Comparison of ENCODE assay signal across 29 cellular contexts in genomic region chr3:184738519-184738890, GRCh38. TPM values are rescaled to one million over a fixed set of nuclear protein-coding genes. Genes with fewer than 3 reads are reported as not detected.
DNase-seq lines count a peak whose midpoint lies in the region; ATAC-seq and TF ChIP-seq lines count a peak whose summit lies in the region.
"Had no signal": no experiment of that assay in that cellular context is flagged by ENCODE, and none has a peak within 500 bp of the region (broad histone marks: within the 10 kb centered on the region; RNA-seq: fewer than 3 reads in every experiment).

No MANE protein-coding gene starts in this region.

- no peak overlapping the region for H2AK5ac ChIP-seq in mesenchymal stem cell (ENCODE audit: low read length, severe bottlenecking)

- peak overlapping the region; percentile 82 for H3K27ac Mint-ChIP-seq in type B pancreatic cell
- H3K27ac Mint-ChIP-seq: activated CD4-positive, alpha-beta memory T cell treated with anti-CD3 and anti-CD28 coated beads for 36 hours; activated naive CD8-positive, alpha-beta T cell; activated T-helper 2 cell treated with anti-CD3 and anti-CD28 coated beads, Interferon-gamma antibody, Interleukin-2, Interleukin-4, amounts not matched to agents 10 μg/mL and 5 μg/mL and 100 μg/mL, durations not matched to agents 14 hours and 24 hours and 36 hours; nephron progenitor cell; stimulated activated memory B cell treated with anti-CD40 and anti-IgM and Interleukin-4, amounts not matched to agents 10 μg/mL and 1 μg/mL and 100 μg/mL, for 72 hours; T-cell had no signal

- ATAC-seq in HG03457 (IDR thresholded peaks at IDR 0.05; ENCODE audit: unreplicated experiment): no peak
- no peak for ATAC-seq in GM21786 (IDR thresholded peaks at IDR 0.05; ENCODE audit: unreplicated experiment)
- no peak for ATAC-seq in upper lobe of right lung
- ATAC-seq: Panc1; stimulated activated memory B cell treated with anti-CD40 and anti-IgM and Interleukin-4, amounts not matched to agents 10 μg/mL and 1 μg/mL and 100 μg/mL, for 72 hours; T-cell had no signal

- H3K27me3 Mint-ChIP-seq in type B pancreatic cell: no peaks in the 10 kb centered on the region

- no peaks in the 10 kb centered on the region for H3K9me2 ChIP-seq in OCI-LY7 (ENCODE audit: insufficient read depth, low read length)

- WGBS in mammary epithelial cell (ENCODE audit: low coverage, missing lambda C conversion rate): 26% methylated on average over 8 of the region's 8 CpGs
- 75% methylated on average over 8 of the region's 8 CpGs for WGBS in mesenchymal stem cell

- peak overlapping the region; percentile 52 for H4K91ac ChIP-seq in mesenchymal stem cell (ENCODE audit: low read length)

- H3K79me1 ChIP-seq in mesenchymal stem cell (replicated peaks; ENCODE audit: low read length, poor library complexity, severe bottlenecking): no peaks in the 10 kb centered on the region

- no peaks in the 10 kb centered on the region for H3K36me3 Mint-ChIP-seq in type B pancreatic cell
- H3K36me3 Mint-ChIP-seq: activated CD4-positive, alpha-beta memory T cell treated with anti-CD3 and anti-CD28 coated beads for 36 hours; activated naive CD8-positive, alpha-beta T cell; stimulated activated memory B cell treated with anti-CD40 and anti-IgM and Interleukin-4, amounts not matched to agents 10 μg/mL and 1 μg/mL and 100 μg/mL, for 72 hours; T-cell had no signal

- peak overlapping the region; percentile 55 for H3K4me3 Mint-ChIP-seq in type B pancreatic cell
- H3K4me3 Mint-ChIP-seq: activated CD4-positive, alpha-beta memory T cell treated with anti-CD3 and anti-CD28 coated beads for 36 hours; activated naive CD8-positive, alpha-beta T cell; H9; nephron progenitor cell; stimulated activated memory B cell treated with anti-CD40 and anti-IgM and Interleukin-4, amounts not matched to agents 10 μg/mL and 1 μg/mL and 100 μg/mL, for 72 hours; T-cell had no signal

- no peak for TF ChIP-seq CTCF in RWPE1 (conservative IDR thresholded peaks at IDR 0.05; ENCODE audit: low read depth)
- TF ChIP-seq CTCF in mammary epithelial cell (conservative IDR thresholded peaks at IDR 0.05 in 1 of 2, IDR thresholded peaks at IDR 0.05 in 1 of 2; ENCODE audit: extremely low read depth in 1 of 2, insufficient read depth in 1 of 2, low read depth in 1 of 2, low read length in 2 of 2): no peak
- no peak for TF ChIP-seq CTCF in type B pancreatic cell (conservative IDR thresholded peaks at IDR 0.05)
- TF ChIP-seq CTCF in OCI-LY7 (conservative IDR thresholded peaks at IDR 0.05; ENCODE audit: low read length): no peak
- no peak for TF ChIP-seq CTCF in upper lobe of right lung (IDR thresholded peaks at IDR 0.05)

- POLR2A ChIA-PET in RWPE1 (lab: Yijun Ruan, JAX; ENCODE audit: low non-redundant PET) (interaction anchor here (0.9 to 1.3 kb wide), 2 partner anchors 27 to 173 kb away, joined by 3 read pairs; no protein-coding TSS in a partner anchor), OCI-LY7 (lab: Charles Lee) (no interaction called here)

- no peak overlapping the region for H3K23ac ChIP-seq in mesenchymal stem cell (ENCODE audit: low read length in 2 of 2)

- H3K27me3 ChIP-seq in mammary epithelial cell (ENCODE audit: insufficient read depth, low read length) (no peaks in the 10 kb centered on the region), mesenchymal stem cell (ENCODE audit: control insufficient read depth in 1 of 2, insufficient read depth in 1 of 2, low read length in 2 of 2) (peaks cover 0 to 12% of the 10 kb centered on the region in 2 experiments), upper lobe of right lung (no peaks in the 10 kb centered on the region)

- in situ Hi-C loops in mammary epithelial cell (cut with MboI; ENCODE audit: low sequenced_read_pairs in 2 of 2): no loop called here

- CTCF ChIA-PET in RWPE1 (lab: Yijun Ruan, JAX) (interaction anchor here (0.5 to 1.4 kb wide), 3 partner anchors 10 to 177 kb away, joined by 3 to 6 read pairs (median 3); partner anchors contain the start of gene EPHB3), mammary epithelial cell (lab: Charles Lee; ENCODE audit: low non-redundant PET) (interaction anchor here (0.8 kb wide), 1 partner anchor 10 kb away, joined by 3 read pairs; no protein-coding TSS in a partner anchor), OCI-LY7 (lab: Charles Lee; ENCODE audit: unreplicated experiment) (interaction anchor here (0.6 kb wide), 1 partner anchor 50 kb away, joined by 9 read pairs; no protein-coding TSS in a partner anchor)

- no peak overlapping the region for H2BK120ac ChIP-seq in mesenchymal stem cell (ENCODE audit: low read depth, low read length)

- H3K79me2 ChIP-seq in mammary epithelial cell (ENCODE audit: insufficient read depth, low read length) (no peaks in the 10 kb centered on the region), OCI-LY7 (ENCODE audit: insufficient read depth, low read depth, low read length) (no peaks in the 10 kb centered on the region)
- H3K79me2 ChIP-seq: parathyroid adenoma had no signal

- BruUV-seq in mammary epithelial cell (replicated peaks; lab: Mats Ljungman, UMichigan): TSS peak; percentile 14
- BruUV-seq in OCI-LY7 (replicated peaks; lab: Mats Ljungman, UMichigan): no TSS peak

- H3K9me3 ChIP-seq in mammary epithelial cell (replicated peaks; ENCODE audit: insufficient read depth, low read length) (no peaks in the 10 kb centered on the region), mesenchymal stem cell (ENCODE audit: control insufficient read depth, low read length) (no peaks in the 10 kb centered on the region), OCI-LY7 (ENCODE audit: low read length) (no peaks in the 10 kb centered on the region), upper lobe of right lung (no peaks in the 10 kb centered on the region)

- H4K20me1 ChIP-seq in mammary epithelial cell (ENCODE audit: insufficient read depth, low read length): no peaks in the 10 kb centered on the region
- no peaks in the 10 kb centered on the region for H4K20me1 ChIP-seq in OCI-LY7 (ENCODE audit: insufficient read depth, low read length)

- no peaks in the 10 kb centered on the region for H3K36me3 ChIP-seq in mammary epithelial cell (ENCODE audit: insufficient read depth, low read length)
- no peaks in the 10 kb centered on the region for H3K36me3 ChIP-seq in mesenchymal stem cell (ENCODE audit: control insufficient read depth in 1 of 2, insufficient read depth in 2 of 2, low read depth in 1 of 2, low read length in 2 of 2)
- no peaks in the 10 kb centered on the region for H3K36me3 ChIP-seq in OCI-LY7 (ENCODE audit: insufficient read depth, low read length)
- H3K36me3 ChIP-seq in upper lobe of right lung: no peaks in the 10 kb centered on the region

- H3K27ac ChIP-seq in RWPE1 (peak overlapping the region; percentile 84), mammary epithelial cell (ENCODE audit: insufficient read depth, low read depth, low read length) (peak overlapping the region; percentile 99), mesenchymal stem cell (ENCODE audit: low read length, poor library complexity, severe bottlenecking) (no peak overlapping the region), OCI-LY7 (ENCODE audit: low read depth, low read length, poor library complexity, severe bottlenecking) (no peak overlapping the region), upper lobe of right lung (no peak overlapping the region)
- H3K27ac ChIP-seq: C4-2B, HL-60, parathyroid adenoma had no signal

- no peaks in the 10 kb centered on the region for H3K9me3 Mint-ChIP-seq in type B pancreatic cell
- H3K9me3 Mint-ChIP-seq: activated CD4-positive, alpha-beta memory T cell treated with anti-CD3 and anti-CD28 coated beads for 36 hours; activated T-helper 2 cell treated with anti-CD3 and anti-CD28 coated beads, Interferon-gamma antibody, Interleukin-2, Interleukin-4, amounts not matched to agents 10 μg/mL and 5 μg/mL and 100 μg/mL, durations not matched to agents 14 hours and 24 hours and 36 hours; H9; nephron progenitor cell; stimulated activated memory B cell treated with anti-CD40 and anti-IgM and Interleukin-4, amounts not matched to agents 10 μg/mL and 1 μg/mL and 100 μg/mL, for 72 hours; T-cell had no signal

- dilution Hi-C loops in mammary epithelial cell (cut with HindIII; ENCODE audit: low sequenced_read_pairs): no loop called here

- peak overlapping the region; percentile 52 for H3K9ac ChIP-seq in mammary epithelial cell (ENCODE audit: insufficient read depth, low read length)
- H3K9ac ChIP-seq in mesenchymal stem cell (ENCODE audit: low read length): no peak overlapping the region
- H3K9ac ChIP-seq: parathyroid adenoma had no signal

- intact Hi-C loops in mammary epithelial cell (cut with micrococcal nuclease) (no loop called here), OCI-LY7 (cut with micrococcal nuclease; ENCODE audit: unreplicated experiment) (no loop called here), upper lobe of right lung (cut with DNase I) (no loop called here)

- peak overlapping the region; percentile 57 for H4K8ac ChIP-seq in mesenchymal stem cell (ENCODE audit: low read length)

- peak overlapping the region in 1 of 2 experiments; percentile 29 for H2BK12ac ChIP-seq in mesenchymal stem cell (ENCODE audit: low read length in 2 of 2)

- no peak overlapping the region for H2BK5ac ChIP-seq in mesenchymal stem cell (ENCODE audit: low read depth, low read length, poor library complexity, severe bottlenecking)

- H3K4me1 ChIP-seq in mammary epithelial cell (ENCODE audit: insufficient read depth, low read length) (peaks cover 53% of the 10 kb centered on the region), mesenchymal stem cell (ENCODE audit: control insufficient read depth, insufficient read depth, low read depth, low read length) (peaks cover 14% of the 10 kb centered on the region), OCI-LY7 (ENCODE audit: insufficient read depth, low read length, poor library complexity, severe bottlenecking) (no peaks in the 10 kb centered on the region), upper lobe of right lung (no peaks in the 10 kb centered on the region)
- H3K4me1 ChIP-seq: parathyroid adenoma had no signal

- H3K4ac ChIP-seq in mesenchymal stem cell (ENCODE audit: low read depth in 1 of 2, low read length in 2 of 2): no peak overlapping the region

- peak overlapping the region; percentile 75 for H2AFZ ChIP-seq in mammary epithelial cell (ENCODE audit: low read depth, low read length)
- no peak overlapping the region for H2AFZ ChIP-seq in mesenchymal stem cell (ENCODE audit: low read depth, low read length)
- H2AFZ ChIP-seq in OCI-LY7 (ENCODE audit: low read length): no peak overlapping the region
- H2AFZ ChIP-seq: parathyroid adenoma had no signal

- H3K18ac ChIP-seq in mesenchymal stem cell (ENCODE audit: low read depth in 1 of 2, low read length in 2 of 2): peak overlapping the region in 1 of 2 experiments; percentile 54

- H3K4me2 ChIP-seq in mammary epithelial cell (ENCODE audit: insufficient read depth, low read depth, low read length): peak overlapping the region; percentile 60
- no peak overlapping the region for H3K4me2 ChIP-seq in mesenchymal stem cell (ENCODE audit: low read length, poor library complexity, severe bottlenecking)
- no peak overlapping the region for H3K4me2 ChIP-seq in OCI-LY7 (ENCODE audit: low read length)

- no peak overlapping the region for H3K4me3 ChIP-seq in mammary epithelial cell (replicated peaks in 1 of 3; ENCODE audit: insufficient read depth in 1 of 3, low read depth in 2 of 3, low read length in 3 of 3)
- no peak overlapping the region for H3K4me3 ChIP-seq in mesenchymal stem cell (ENCODE audit: insufficient read depth in 1 of 2, low read depth in 1 of 2, low read length in 2 of 2)
- H3K4me3 ChIP-seq in OCI-LY7 (ENCODE audit: low read depth, low read length, poor library complexity, severe bottlenecking): no peak overlapping the region
- H3K4me3 ChIP-seq in upper lobe of right lung: no peak overlapping the region

- H2BK15ac ChIP-seq in mesenchymal stem cell (ENCODE audit: low read depth, poor library complexity, severe bottlenecking): no peak overlapping the region

- H3K14ac ChIP-seq in mesenchymal stem cell (ENCODE audit: low read length in 2 of 2): no peak overlapping the region

- DNase-seq in RWPE1 (ENCODE audit: low spot score) (no peak), mammary epithelial cell (no peak), mesenchymal stem cell (no peak), type B pancreatic cell (ENCODE audit: extremely low spot score, unreplicated experiment) (no peak), OCI-LY7 (ENCODE audit: low spot score) (no peak), upper lobe of right lung (no peak)
- DNase-seq: activated CD4-positive, alpha-beta memory T cell treated with anti-CD3 and anti-CD28 coated beads for 36 hours; activated CD8-positive, alpha-beta memory T cell treated with anti-CD3 and anti-CD28 coated beads, Interleukin-2, amount 50 U/mL, for 4 hours; aorta; central memory CD4-positive, alpha-beta T cell; DMS79 treated with DMSO at 0.1 percent for 48 hours; GF-D8; H9; Karpas-422; left ventricle myocardium superior; MV-4-11; nephron progenitor cell; SIG-M5; stimulated activated CD4-positive, alpha-beta T cell treated with anti-CD3 and anti-CD28 coated beads, Interleukin-4, amount 100 ng/mL, for 1 hour; T-cell had no signal

- peaks cover 49% of the 10 kb centered on the region for H3K4me1 Mint-ChIP-seq in type B pancreatic cell (ENCODE audit: unreplicated experiment)
- H3K4me1 Mint-ChIP-seq: stimulated activated memory B cell treated with anti-CD40 and anti-IgM and Interleukin-4, amounts not matched to agents 10 μg/mL and 1 μg/mL and 100 μg/mL, for 72 hours; T-cell had no signal

RNA-seq across cellular contexts. Expression of gene MAGEF1, which starts 26.6 kb away (rescaled TPM):
- total RNA-seq in mammary epithelial cell (10 to 100 TPM; 19.0 to 27.8 TPM), type B pancreatic cell (ENCODE audit: low replicate concordance) (69.2 and 75.2 TPM in 2 replicates), OCI-LY7 (2022) (45.0 and 47.8 TPM in 2 replicates), upper lobe of right lung (30.3 TPM)
- 14.3 TPM for polyA plus RNA-seq in mammary epithelial cell
- 4.4 TPM for polyA minus RNA-seq in mammary epithelial cell
- 21.2 TPM for polyA plus RNA-seq in mesenchymal stem cell (2013, experiment 1 of 2)
- 22.4 TPM for polyA plus RNA-seq in mesenchymal stem cell (2013, experiment 2 of 2)
- total RNA-seq in OCI-LY7 (2014; rRNA removed; shearing (Covaris generic)): 29.2 and 33.2 TPM in 2 replicates

Comparison
In these comparisons a context has a peak if more than half of its experiments do, and no peak if none do; other contexts are left out.
1. H3K27ac ChIP-seq: peak in RWPE1 (single experiment) and mammary epithelial cell (single experiment); none in mesenchymal stem cell (single experiment), OCI-LY7 (single experiment) and upper lobe of right lung (single experiment).